Comparison of ENCODE assay signal across 8 cellular contexts in genomic region chr1:150366416-150367296, GRCh38. TPM values are rescaled to one million over a fixed set of nuclear protein-coding genes. Genes with fewer than 3 reads are reported as not detected.
DNase-seq lines count a peak whose midpoint lies in the region; ATAC-seq and TF ChIP-seq lines count a peak whose summit lies in the region.

No MANE protein-coding gene starts in this region.

- no peak overlapping the region for H3K4me3 ChIP-seq in trophoblast cell (ENCODE audit: low read depth, low read length)

- no peak overlapping the region for H3K9ac ChIP-seq in trophoblast cell (ENCODE audit: low read length)

- peak overlapping the region; percentile 64 for H3K4ac ChIP-seq in trophoblast cell (ENCODE audit: low read depth, low read length)

- no CpG with 5 or more reads among the region's 12 CpGs for WGBS in trophoblast cell (ENCODE audit: extremely low coverage, insufficient coverage, insufficient read length)

- no peak overlapping the region for H2BK5ac ChIP-seq in trophoblast cell (ENCODE audit: low read depth, low read length, poor library complexity)

- H2BK120ac ChIP-seq in trophoblast cell (ENCODE audit: insufficient read depth, low read length, poor library complexity) = no peak overlapping the region

- peaks cover 13% of the 10 kb centered on the region for H3K79me1 ChIP-seq in trophoblast cell (ENCODE audit: low read length)

- TF ChIP-seq POLR2A in erythroblast (IDR thresholded peaks at IDR 0.05; ENCODE audit: low read length) = no peak

- H3K18ac ChIP-seq in trophoblast cell (ENCODE audit: low read length) = no peak overlapping the region

- H3K36me3 ChIP-seq in trophoblast cell (ENCODE audit: control insufficient read depth in 1 of 2, insufficient read depth in 2 of 2, low read length in 2 of 2) = no peaks in the 10 kb centered on the region

- peaks cover 0 to 4% of the 10 kb centered on the region in 2 experiments for H3K4me1 ChIP-seq in trophoblast cell (ENCODE audit: control insufficient read depth in 1 of 2, insufficient read depth in 2 of 2, low read length in 2 of 2)

- no peak overlapping the region for H4K12ac ChIP-seq in trophoblast cell (ENCODE audit: low read depth, low read length)

- no peak overlapping the region for H2BK12ac ChIP-seq in trophoblast cell (ENCODE audit: low read length)

- H4K8ac ChIP-seq in trophoblast cell (ENCODE audit: low read depth, low read length) = no peak overlapping the region

- no peak overlapping the region for H2AFZ ChIP-seq in trophoblast cell (ENCODE audit: insufficient read depth, low read length, poor library complexity)

- H2AK5ac ChIP-seq in trophoblast cell (ENCODE audit: low read length) = no peak overlapping the region

- no peak overlapping the region for H3K23ac ChIP-seq in trophoblast cell (ENCODE audit: low read length)

- no peak overlapping the region for H4K91ac ChIP-seq in trophoblast cell (ENCODE audit: low read depth, low read length)

- H3K9me3 ChIP-seq in trophoblast cell (ENCODE audit: insufficient read depth, low read depth, low read length) = no peaks in the 10 kb centered on the region

- H3K14ac ChIP-seq in trophoblast cell (ENCODE audit: low read length) = no peak overlapping the region

- H3K27ac ChIP-seq in trophoblast cell (ENCODE audit: low read depth, low read length) = no peak overlapping the region

- H3K27me3 ChIP-seq in trophoblast cell (ENCODE audit: insufficient read depth, low read length) = no peaks in the 10 kb centered on the region

- no peak for ATAC-seq in GM18858 (IDR thresholded peaks at IDR 0.05; ENCODE audit: unreplicated experiment)

- H3K79me2 ChIP-seq in trophoblast cell (ENCODE audit: control insufficient read depth, insufficient read depth, low read length, poor library complexity) = peaks cover 19% of the 10 kb centered on the region

- DNase-seq in DMS 273 (lab: John Stamatoyannopoulos, UW; ENCODE audit: unreplicated experiment) = peak; percentile 39
- no peak for DNase-seq in DMS 273 treated with DMSO at 0.1 percent for 48 hours (lab: John Stamatoyannopoulos, UW)
- DNase-seq in RKO (ENCODE audit: low spot score) = peak; percentile 70
- DNase-seq in erythroblast (lab: John Stamatoyannopoulos, UW) = peak; percentile 42 to 58
- DNase-seq in trophoblast cell = peak in 1 of 2 donors; percentile 21
- no peak for DNase-seq in NCI-H226
- DNase-seq in D341Med (ENCODE audit: low spot score) = no peak

- peak overlapping the region; percentile 76 for H3K4me2 ChIP-seq in trophoblast cell (ENCODE audit: low read length)

RNA-seq across cellular contexts. Expression of gene RPRD2, which starts 2.7 kb away (rescaled TPM):
- polyA plus RNA-seq in trophoblast cell (2013) = 20.1 and 20.3 TPM in 2 replicates

RNA-seq across cellular contexts. Expression of gene PRPF3, which starts 45.3 kb away (rescaled TPM):
- 43.1 and 47.5 TPM in 2 replicates for polyA plus RNA-seq in trophoblast cell (2013)

Comparison
In these comparisons a context has a peak if more than half of its experiments do, and no peak if none do; other contexts are left out.
1. DNase-seq: peak in DMS 273 (single experiment), RKO (single experiment) and erythroblast (2 of 2); none in DMS 273 treated with DMSO at 0.1 percent for 48 hours (single experiment), NCI-H226 (single experiment) and D341Med (single experiment).